ENCODE assay signal across 9 cellular contexts in genomic region chr19:38389101-38389925, GRCh38. TPM values are rescaled to one million over a fixed set of nuclear protein-coding genes. Genes with fewer than 3 reads are reported as not detected.
A peak's percentile ranks its signal among the peaks of the same experiment; 100 is the strongest.
DNase-seq lines count a peak whose midpoint lies in the region; ATAC-seq and TF ChIP-seq lines count a peak whose summit lies in the region.
"Had no signal": no experiment of that assay in that cellular context is flagged by ENCODE, and none has a peak within 500 bp of the region (broad histone marks: within the 10 kb centered on the region; RNA-seq: fewer than 3 reads in every experiment).

No MANE protein-coding gene starts in this region.

- H2BK12ac ChIP-seq in H9 (ENCODE audit: insufficient read length, low read depth, low read length) = no peak overlapping the region

- H3K23me2 ChIP-seq in H9 (ENCODE audit: insufficient read length, low read depth, low read length, poor library complexity, severe bottlenecking) = peaks cover 35% of the 10 kb centered on the region

- no peak overlapping the region for H3K23ac ChIP-seq in H9 (ENCODE audit: insufficient read length, low read depth, low read length)

- no peaks in the 10 kb centered on the region for H3K79me1 ChIP-seq in H9 (ENCODE audit: insufficient read depth, low read depth, low read length, poor library complexity, severe bottlenecking)

- H4K20me1 ChIP-seq in H9 (ENCODE audit: control insufficient read depth, insufficient read depth, insufficient read length) = no peaks in the 10 kb centered on the region

- H3K4me2 ChIP-seq in H9 (ENCODE audit: insufficient read depth, insufficient read length, low read length) (peak overlapping the region; percentile 80), skeletal muscle satellite cell (ENCODE audit: low read length) (peak overlapping the region; percentile 98)

- H3K4me1 Mint-ChIP-seq in H9 = peaks cover 42 to 56% of the 10 kb centered on the region in 2 experiments
- peaks cover 31% of the 10 kb centered on the region for H3K4me1 Mint-ChIP-seq in activated CD4-positive, alpha-beta memory T cell treated with anti-CD3 and anti-CD28 coated beads for 36 hours (ENCODE audit: low read depth)
- H3K4me1 Mint-ChIP-seq in activated CD4-positive, alpha-beta T cell treated with anti-CD3 and anti-CD28 coated beads, Interleukin-2, amount 10 ng/mL, durations not matched to agents 7 days and 5 days = peaks cover 18% of the 10 kb centered on the region

- H3T11ph ChIP-seq in H9 (ENCODE audit: low read length) = no peak overlapping the region

- peaks cover 20 to 34% (median 22%) of the 10 kb centered on the region in 3 experiments for H3K36me3 Mint-ChIP-seq in H9 (ENCODE audit: insufficient read depth in 1 of 3, low read depth in 3 of 3)
- H3K36me3 Mint-ChIP-seq in activated CD4-positive, alpha-beta memory T cell treated with anti-CD3 and anti-CD28 coated beads for 36 hours = peaks cover 15% of the 10 kb centered on the region
- H3K36me3 Mint-ChIP-seq in activated CD4-positive, alpha-beta T cell treated with anti-CD3 and anti-CD28 coated beads, Interleukin-2, amount 10 ng/mL, durations not matched to agents 7 days and 5 days (ENCODE audit: low read depth) = peaks cover 3% of the 10 kb centered on the region

- no peak overlapping the region for H2AK5ac ChIP-seq in H9 (ENCODE audit: insufficient read length, low read length)

- no peaks in the 10 kb centered on the region for H3K9me3 Mint-ChIP-seq in H9
- no peaks in the 10 kb centered on the region for H3K9me3 Mint-ChIP-seq in activated CD4-positive, alpha-beta memory T cell treated with anti-CD3 and anti-CD28 coated beads for 36 hours
- no peaks in the 10 kb centered on the region for H3K9me3 Mint-ChIP-seq in activated CD4-positive, alpha-beta T cell treated with anti-CD3 and anti-CD28 coated beads, Interleukin-2, amount 10 ng/mL, durations not matched to agents 7 days and 5 days

- DNase-seq in AG09309 (ENCODE audit: low read depth) = no peak
- peak; percentile 68 for DNase-seq in H9
- DNase-seq in activated CD4-positive, alpha-beta memory T cell treated with anti-CD3 and anti-CD28 coated beads for 36 hours = peak; percentile 36
- DNase-seq in head of caudate nucleus = peak in 26 of 42 donors; percentile 16 to 68 (median 31)
- no peak for DNase-seq in activated CD4-positive, alpha-beta T cell treated with anti-CD3 and anti-CD28 coated beads, Interleukin-2, amount 10 ng/mL, durations not matched to agents 7 days and 5 days
- DNase-seq in MV-4-11 (lab: John Stamatoyannopoulos, UW) = no peak

- peak overlapping the region; percentile 54 for H3K18ac ChIP-seq in H9 (ENCODE audit: insufficient read length, low read depth, low read length)

- no peaks in the 10 kb centered on the region for H3K9me3 ChIP-seq in H9 (ENCODE audit: control insufficient read depth, low read depth, low read length)
- H3K9me3 ChIP-seq in skeletal muscle satellite cell (replicated peaks; ENCODE audit: low read length) = no peaks in the 10 kb centered on the region
- H3K9me3 ChIP-seq: neutrophil had no signal

- H3K27me3 Mint-ChIP-seq in H9 (ENCODE audit: low read depth) = peaks cover 7% of the 10 kb centered on the region; the same call in 1 of the 2 replicates
- peaks cover 3% of the 10 kb centered on the region for H3K27me3 Mint-ChIP-seq in activated CD4-positive, alpha-beta memory T cell treated with anti-CD3 and anti-CD28 coated beads for 36 hours
- H3K27me3 Mint-ChIP-seq in activated CD4-positive, alpha-beta T cell treated with anti-CD3 and anti-CD28 coated beads, Interleukin-2, amount 10 ng/mL, durations not matched to agents 7 days and 5 days = peaks cover 40% of the 10 kb centered on the region

- H3K4ac ChIP-seq in H9 (ENCODE audit: low read depth, low read length) = no peak overlapping the region

- CTCF ChIA-PET in activated CD4-positive, alpha-beta memory T cell treated with anti-CD3 and anti-CD28 coated beads for 36 hours (lab: Charles Lee) = interaction anchor here (2.4 to 4.1 kb wide), 2 partner anchors 13 to 541 kb away, joined by 9 to 33 read pairs; partner anchors contain the start of genes FAM98C, MRPS12 and SARS2
- CTCF ChIA-PET in activated CD4-positive, alpha-beta T cell treated with anti-CD3 and anti-CD28 coated beads, Interleukin-2, amount 10 ng/mL, durations not matched to agents 7 days and 5 days (lab: Charles Lee) = interaction anchor here (1.1 to 5.6 kb wide), 3 partner anchors 14 to 541 kb away, joined by 3 to 40 read pairs (median 27); partner anchors contain the start of genes FAM98C, MRPS12 and SARS2

- TF ChIP-seq CTCF in AG09309 (IDR thresholded peaks at IDR 0.05; ENCODE audit: control insufficient read depth, insufficient read depth, low read depth, low read length, missing control alignments) (no peak), H9 (conservative IDR thresholded peaks at IDR 0.05) (no peak)

- ATAC-seq in GM21529 (IDR thresholded peaks at IDR 0.05; ENCODE audit: unreplicated experiment) = no peak

- peak overlapping the region; percentile 85 to 97 (median 97) for H3K27ac Mint-ChIP-seq in H9
- H3K27ac Mint-ChIP-seq in activated CD4-positive, alpha-beta memory T cell treated with anti-CD3 and anti-CD28 coated beads for 36 hours = peak overlapping the region; percentile 82
- no peak overlapping the region for H3K27ac Mint-ChIP-seq in activated CD4-positive, alpha-beta T cell treated with anti-CD3 and anti-CD28 coated beads, Interleukin-2, amount 10 ng/mL, durations not matched to agents 7 days and 5 days

- H3K36me3 ChIP-seq in skeletal muscle satellite cell (ENCODE audit: insufficient read depth, low read length) = peaks cover 31% of the 10 kb centered on the region

- H3K27me3 ChIP-seq in H9 (ENCODE audit: insufficient read depth, low read length) (no peaks in the 10 kb centered on the region), skeletal muscle satellite cell (ENCODE audit: control insufficient read depth, insufficient read depth, low read length) (no peaks in the 10 kb centered on the region)

- H3K4me3 Mint-ChIP-seq in H9 = peak overlapping the region; percentile 83 to 92
- H3K4me3 Mint-ChIP-seq in activated CD4-positive, alpha-beta memory T cell treated with anti-CD3 and anti-CD28 coated beads for 36 hours = peak overlapping the region; percentile 76
- H3K4me3 Mint-ChIP-seq in activated CD4-positive, alpha-beta T cell treated with anti-CD3 and anti-CD28 coated beads, Interleukin-2, amount 10 ng/mL, durations not matched to agents 7 days and 5 days = no peak overlapping the region

- peak overlapping the region; percentile 84 for H3K4me3 ChIP-seq in AG09309 (ENCODE audit: control insufficient read depth, low read depth, low read length)
- peak overlapping the region; percentile 88 for H3K4me3 ChIP-seq in skeletal muscle satellite cell (ENCODE audit: low read length)

- no peak overlapping the region for H4K91ac ChIP-seq in H9 (ENCODE audit: insufficient read length, low read depth, low read length)

- no peak overlapping the region for H3K27ac ChIP-seq in H9 (ENCODE audit: insufficient read length, low read depth, low read length)
- H3K27ac ChIP-seq: neutrophil had no signal

- no peak overlapping the region for H2BK20ac ChIP-seq in H9 (ENCODE audit: low read depth, low read length, poor library complexity, severe bottlenecking)

- no peak overlapping the region for H2AFZ ChIP-seq in H9 (ENCODE audit: low read length)

- H2BK5ac ChIP-seq in H9 (ENCODE audit: insufficient read length, low read length) = no peak overlapping the region

- H3K4me1 ChIP-seq in H9 (ENCODE audit: insufficient read depth, low read length) = no peaks in the 10 kb centered on the region; the same call in 1 of the 2 replicates
- H3K4me1 ChIP-seq in skeletal muscle satellite cell (ENCODE audit: control insufficient read depth, insufficient read depth, low read length) = peaks cover 37% of the 10 kb centered on the region

- no peak overlapping the region for H3K56ac ChIP-seq in H9 (ENCODE audit: insufficient read length, low read depth, low read length)

- intact Hi-C loops in activated CD4-positive, alpha-beta memory T cell treated with anti-CD3 and anti-CD28 coated beads for 36 hours (cut with micrococcal nuclease) = loop anchor here (5.0 kb wide), 3 partner anchors 38 to 127 kb away; partner anchors contain the start of genes KCNK6, RASGRP4, SPINT2 and YIF1B
- intact Hi-C loops in head of caudate nucleus (cut with DNase I) = no loop called here

- peak overlapping the region; percentile 63 for H3K9ac ChIP-seq in H9 (ENCODE audit: extremely low read depth, insufficient read length, low read length)
- H3K9ac ChIP-seq in skeletal muscle satellite cell (ENCODE audit: low read depth, low read length) = peak overlapping the region; percentile 90

- peak overlapping the region; percentile 70 for H3K14ac ChIP-seq in H9 (ENCODE audit: insufficient read depth, low read length)

- H2BK15ac ChIP-seq in H9 (ENCODE audit: low read depth, low read length) = no peak overlapping the region

- H4K8ac ChIP-seq in H9 (replicated peaks; ENCODE audit: insufficient read length, low read depth, low read length) = no peak overlapping the region

- no peak overlapping the region for H4K5ac ChIP-seq in H9 (ENCODE audit: insufficient read length, low read depth, low read length)

- WGBS in H9 (ENCODE audit: extremely low coverage, insufficient read length, low lambda C conversion rate) = no CpG with 5 or more reads among the region's 28 CpGs

- no peaks in the 10 kb centered on the region; the same call in 1 of the 2 replicates for H3K79me2 ChIP-seq in H9 (ENCODE audit: insufficient read depth, low read length)

- POLR2A ChIA-PET in activated CD4-positive, alpha-beta memory T cell treated with anti-CD3 and anti-CD28 coated beads for 36 hours (lab: Charles Lee) = interaction anchor here (0.6 to 1.0 kb wide), 3 partner anchors 9 to 289 kb away, joined by 3 read pairs; partner anchors contain the start of gene PSMD8
- POLR2A ChIA-PET in activated CD4-positive, alpha-beta T cell treated with anti-CD3 and anti-CD28 coated beads, Interleukin-2, amount 10 ng/mL, durations not matched to agents 7 days and 5 days (lab: Charles Lee) = no interaction called here

- peak overlapping the region; percentile 15 for H2BK120ac ChIP-seq in H9 (ENCODE audit: low read depth, low read length, poor library complexity, severe bottlenecking)

RNA-seq across cellular contexts. Expression of gene SPRED3, which starts 0.8 kb away (rescaled TPM):
- total RNA-seq in H9 (2021) = 11.5 and 16.4 TPM in 2 replicates
- 1 to 10 TPM; 5.5 to 6.0 TPM for total RNA-seq in activated CD4-positive, alpha-beta memory T cell treated with anti-CD3 and anti-CD28 coated beads for 36 hours
- total RNA-seq in skeletal muscle satellite cell (2012; rRNA removed) = 3.1 and 3.5 TPM in 2 replicates
- total RNA-seq in activated CD4-positive, alpha-beta T cell treated with anti-CD3 and anti-CD28 coated beads, Interleukin-2, amount 10 ng/mL, durations not matched to agents 7 days and 5 days = 1 to 10 TPM; 1.2 to 1.8 TPM

RNA-seq across cellular contexts. Expression of gene GGN, which starts 1.5 kb away (rescaled TPM):
- total RNA-seq in H9 (2021) = 1.5 and 2.4 TPM in 2 replicates
- 1 to 10 TPM in 1 of 2 experiments, under 1 TPM in 1; 0.41 to 1.2 TPM for total RNA-seq in activated CD4-positive, alpha-beta memory T cell treated with anti-CD3 and anti-CD28 coated beads for 36 hours
- total RNA-seq in skeletal muscle satellite cell (2012; rRNA removed) = under 0.01 and 0.25 TPM in 2 replicates
- total RNA-seq in activated CD4-positive, alpha-beta T cell treated with anti-CD3 and anti-CD28 coated beads, Interleukin-2, amount 10 ng/mL, durations not matched to agents 7 days and 5 days = not detected

RNA-seq across cellular contexts. Expression of gene FAM98C, which starts 13.6 kb away (rescaled TPM):
- 15.0 and 16.4 TPM in 2 replicates for total RNA-seq in H9 (2021)
- total RNA-seq in activated CD4-positive, alpha-beta memory T cell treated with anti-CD3 and anti-CD28 coated beads for 36 hours = 10 to 100 TPM; 29.8 to 31.9 TPM
- 8.9 and 9.6 TPM in 2 replicates for total RNA-seq in skeletal muscle satellite cell (2012; rRNA removed)
- total RNA-seq in activated CD4-positive, alpha-beta T cell treated with anti-CD3 and anti-CD28 coated beads, Interleukin-2, amount 10 ng/mL, durations not matched to agents 7 days and 5 days = 10 to 100 TPM; 27.5 to 37.2 TPM

RNA-seq across cellular contexts. Expression of gene PSMD8, which starts 14.9 kb away (rescaled TPM):
- total RNA-seq in H9 (2021) = 185 and 189 TPM in 2 replicates
- total RNA-seq in activated CD4-positive, alpha-beta memory T cell treated with anti-CD3 and anti-CD28 coated beads for 36 hours = 100 to 1,000 TPM; 214 to 224 TPM
- total RNA-seq in skeletal muscle satellite cell (2012; rRNA removed) = 429 and 523 TPM in 2 replicates
- 100 to 1,000 TPM; 178 to 186 TPM for total RNA-seq in activated CD4-positive, alpha-beta T cell treated with anti-CD3 and anti-CD28 coated beads, Interleukin-2, amount 10 ng/mL, durations not matched to agents 7 days and 5 days

RNA-seq across cellular contexts. Expression of gene RASGRP4, which starts 36.7 kb away (rescaled TPM):
- 0.28 and 0.39 TPM in 2 replicates for total RNA-seq in H9 (2021)
- total RNA-seq in activated CD4-positive, alpha-beta memory T cell treated with anti-CD3 and anti-CD28 coated beads for 36 hours = 1 to 10 TPM; 7.4 to 8.3 TPM
- total RNA-seq in skeletal muscle satellite cell (2012; rRNA removed) = not detected in 2 replicates
- 1 to 10 TPM; 2.6 to 3.8 TPM for total RNA-seq in activated CD4-positive, alpha-beta T cell treated with anti-CD3 and anti-CD28 coated beads, Interleukin-2, amount 10 ng/mL, durations not matched to agents 7 days and 5 days

Comparison
In these comparisons a context has a peak if more than half of its experiments do, and no peak if none do; other contexts are left out.
1. DNase-seq: peak in H9 (single experiment), activated CD4-positive, alpha-beta memory T cell treated with anti-CD3 and anti-CD28 coated beads for 36 hours (single experiment) and head of caudate nucleus (26 of 42); none in AG09309 (single experiment), activated CD4-positive, alpha-beta T cell treated with anti-CD3 and anti-CD28 coated beads, Interleukin-2, amount 10 ng/mL, durations not matched to agents 7 days and 5 days (single experiment) and MV-4-11 (single experiment).